ENCODE assay signal across 22 cellular contexts in the genomic region with DNA sequence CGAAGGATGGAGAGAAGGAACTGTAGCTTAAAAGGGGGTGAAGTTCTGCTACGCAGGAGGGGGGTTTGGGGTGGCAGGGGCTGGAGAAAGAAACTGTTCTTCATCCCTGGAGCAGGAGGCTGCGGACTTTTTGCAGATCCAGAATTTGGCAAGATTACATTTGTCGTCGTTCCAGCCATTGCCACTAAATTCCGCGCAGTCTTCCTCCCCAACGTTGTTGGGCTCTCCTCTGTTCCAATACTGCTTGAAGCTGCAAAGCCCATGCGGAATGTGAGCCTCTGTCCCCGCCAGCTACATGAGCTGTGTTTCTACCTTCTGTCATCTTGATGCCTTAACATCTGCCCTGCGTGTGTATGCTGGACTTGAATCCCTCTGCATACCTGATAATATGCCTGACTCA. TPM values are rescaled to one million over a fixed set of nuclear protein-coding genes. Genes with fewer than 3 reads are reported as not detected.
A peak's percentile ranks its signal among the peaks of the same experiment; 100 is the strongest.
DNase-seq lines count a peak whose midpoint lies in the region; ATAC-seq and TF ChIP-seq lines count a peak whose summit lies in the region.
"Had no signal": no experiment of that assay in that cellular context is flagged by ENCODE, and none has a peak within 500 bp of the region (broad histone marks: within the 10 kb centered on the region; RNA-seq: fewer than 3 reads in every experiment).

No MANE protein-coding gene starts in this region.

- peak overlapping the region; percentile 75 for H3K4me3 Mint-ChIP-seq in glutamatergic neuron (ENCODE audit: unreplicated experiment)
- H3K4me3 Mint-ChIP-seq in stimulated activated effector memory CD8-positive, alpha-beta T cell treated with anti-CD3 and anti-CD28 coated beads, Interleukin-12 subunit alpha, Interleukin-12 subunit beta, amount 100 ng/mL, for 72 hours, result no peak overlapping the region
- H3K4me3 Mint-ChIP-seq: CD4-positive, alpha-beta T cell had no signal

- peaks cover 5% of the 10 kb centered on the region for H3K36me3 Mint-ChIP-seq in glutamatergic neuron (ENCODE audit: unreplicated experiment)
- H3K36me3 Mint-ChIP-seq in stimulated activated effector memory CD8-positive, alpha-beta T cell treated with anti-CD3 and anti-CD28 coated beads, Interleukin-12 subunit alpha, Interleukin-12 subunit beta, amount 100 ng/mL, for 72 hours, result no peaks in the 10 kb centered on the region

- DNase-seq in DMS 273 (lab: John Stamatoyannopoulos, UW; ENCODE audit: unreplicated experiment) (peak; percentile 71), NCI-H82 (lab: John Stamatoyannopoulos, UW) (peak; percentile 70), glutamatergic neuron (no peak), SIG-M5 (lab: John Stamatoyannopoulos, UW) (no peak), SIG-M5 treated with dmso at 0.1 percent for 504 hours (lab: John Stamatoyannopoulos, UW; ENCODE audit: unreplicated experiment) (no peak), kidney glomerular epithelial cell (lab: John Stamatoyannopoulos, UW) (no peak)
- no peak for DNase-seq in stimulated activated effector memory CD8-positive, alpha-beta T cell treated with anti-CD3 and anti-CD28 coated beads, Interleukin-12 subunit alpha, Interleukin-12 subunit beta, amount 100 ng/mL, for 72 hours (ENCODE audit: low spot score in 2 of 2)
- DNase-seq in activated CD4-positive, alpha-beta T cell treated with anti-CD3 and anti-CD28 coated beads for 48 hours, result no peak
- DNase-seq: CD4-positive, alpha-beta T cell; DND-41; GDM1; GM23248; NCI-H1436; NCI-H2081; NCI-H2227 treated with DMSO at 0.1 percent for 48 hours; NCI-H526; OCI-M1; SJCRH30 had no signal

- peak; percentile 8 for ATAC-seq in stimulated activated effector memory CD8-positive, alpha-beta T cell treated with anti-CD3 and anti-CD28 coated beads, Interleukin-12 subunit alpha, Interleukin-12 subunit beta, amount 100 ng/mL, for 72 hours
- ATAC-seq: A549 had no signal

- no peak for TF ChIP-seq CTCF in glutamatergic neuron (IDR thresholded peaks at IDR 0.05; ENCODE audit: partially characterized antibody, unreplicated experiment)

- peaks cover 12% of the 10 kb centered on the region for H3K9me3 Mint-ChIP-seq in glutamatergic neuron (ENCODE audit: unreplicated experiment)
- peaks cover 2% of the 10 kb centered on the region for H3K9me3 Mint-ChIP-seq in stimulated activated effector memory CD8-positive, alpha-beta T cell treated with anti-CD3 and anti-CD28 coated beads, Interleukin-12 subunit alpha, Interleukin-12 subunit beta, amount 100 ng/mL, for 72 hours

- H3K27me3 Mint-ChIP-seq in glutamatergic neuron (ENCODE audit: unreplicated experiment), result peaks cover 4% of the 10 kb centered on the region

- peaks cover 25% of the 10 kb centered on the region for H3K4me1 Mint-ChIP-seq in glutamatergic neuron (ENCODE audit: low read depth, unreplicated experiment)
- H3K4me1 Mint-ChIP-seq in stimulated activated effector memory CD8-positive, alpha-beta T cell treated with anti-CD3 and anti-CD28 coated beads, Interleukin-12 subunit alpha, Interleukin-12 subunit beta, amount 100 ng/mL, for 72 hours, result peaks cover 6% of the 10 kb centered on the region

- peak overlapping the region; percentile 95 for H3K27ac Mint-ChIP-seq in glutamatergic neuron (ENCODE audit: unreplicated experiment)
- no peak overlapping the region for H3K27ac Mint-ChIP-seq in stimulated activated effector memory CD8-positive, alpha-beta T cell treated with anti-CD3 and anti-CD28 coated beads, Interleukin-12 subunit alpha, Interleukin-12 subunit beta, amount 100 ng/mL, for 72 hours
- H3K27ac Mint-ChIP-seq: CD4-positive, alpha-beta T cell had no signal

RNA-seq across cellular contexts. Expression of a gene that starts 4.3 kb away (rescaled TPM):
- not detected for total RNA-seq in glutamatergic neuron (ENCODE audit: unreplicated experiment)
- total RNA-seq: CD4-positive, alpha-beta T cell; GM23248; K562; RPMI7951; SJCRH30 had no signal

RNA-seq across cellular contexts. Expression of a gene that starts 11.1 kb away (rescaled TPM):
- total RNA-seq in glutamatergic neuron (ENCODE audit: unreplicated experiment), result 14.8 TPM
- total RNA-seq: CD4-positive, alpha-beta T cell; GM12878; GM23248; K562; RPMI7951; SJCRH30 had no signal

RNA-seq across cellular contexts. Expression of a gene that starts 20.1 kb away (rescaled TPM):
- total RNA-seq in glutamatergic neuron (ENCODE audit: unreplicated experiment), result not detected
- total RNA-seq: CD4-positive, alpha-beta T cell; GM23248; K562; RPMI7951; SJCRH30 had no signal

RNA-seq across cellular contexts. Expression of a gene that starts 41.1 kb away (rescaled TPM):
- not detected for total RNA-seq in glutamatergic neuron (ENCODE audit: unreplicated experiment)
- total RNA-seq: CD4-positive, alpha-beta T cell; GM23248; RPMI7951; SJCRH30 had no signal

Comparison
In these comparisons a context has a peak if more than half of its experiments do, and no peak if none do; other contexts are left out.
1. DNase-seq: peak in DMS 273 (single experiment) and NCI-H82 (single experiment); none in glutamatergic neuron (single experiment), stimulated activated effector memory CD8-positive, alpha-beta T cell treated with anti-CD3 and anti-CD28 coated beads, Interleukin-12 subunit alpha, Interleukin-12 subunit beta, amount 100 ng/mL, for 72 hours (0 of 2), SIG-M5 (single experiment), activated CD4-positive, alpha-beta T cell treated with anti-CD3 and anti-CD28 coated beads for 48 hours (single experiment), SIG-M5 treated with dmso at 0.1 percent for 504 hours (single experiment) and kidney glomerular epithelial cell (single experiment).